ENCODE assay signal across 10 cellular contexts in genomic region chr1:221620437-221621384, GRCh38.
A peak's percentile ranks its signal among the peaks of the same experiment; 100 is the strongest.
DNase-seq lines count a peak whose midpoint lies in the region; ATAC-seq lines count a peak whose summit lies in the region.
"Had no signal": no experiment of that assay in that cellular context is flagged by ENCODE, and none has a peak within 500 bp of the region (broad histone marks: within the 10 kb centered on the region; RNA-seq: fewer than 3 reads in every experiment).

No MANE protein-coding gene starts in this region.

- H3K9ac ChIP-seq in neuronal stem cell (ENCODE audit: low read depth, low read length, poor library complexity): no peak overlapping the region

- H3K4ac ChIP-seq in neuronal stem cell (ENCODE audit: low read length): no peak overlapping the region

- no peak overlapping the region for H4K91ac ChIP-seq in neuronal stem cell (ENCODE audit: low read depth, low read length, poor library complexity)

- H3K27ac ChIP-seq in neuronal stem cell (replicated peaks; ENCODE audit: low read length): no peak overlapping the region
- H3K27ac ChIP-seq: cardiac muscle cell, pancreas had no signal

- DNase-seq in HCEC 1CT (peak; percentile 3), NCI-H2029 treated with DMSO at 0.1 percent for 48 hours (lab: John Stamatoyannopoulos, UW) (peak; percentile 83), astrocyte of the hippocampus (ENCODE audit: low read depth, low spot score) (peak; percentile 9), mucosa of gallbladder (ENCODE audit: low spot score) (peak; percentile 43), neuronal stem cell (ENCODE audit: low spot score) (no peak)
- DNase-seq: left cardiac atrium, pancreas had no signal

- H2BK5ac ChIP-seq in neuronal stem cell (ENCODE audit: low read length): no peak overlapping the region

- H3K14ac ChIP-seq in neuronal stem cell (ENCODE audit: low read length): no peak overlapping the region

- no peaks in the 10 kb centered on the region for H3K9me3 ChIP-seq in neuronal stem cell (replicated peaks in 1 of 2; ENCODE audit: control insufficient read depth in 2 of 2, insufficient read depth in 1 of 2, low read depth in 1 of 2, low read length in 2 of 2)
- H3K9me3 ChIP-seq: pancreas had no signal

- ATAC-seq in GM21576 (IDR thresholded peaks at IDR 0.05; ENCODE audit: unreplicated experiment) (no peak), HG03457 (IDR thresholded peaks at IDR 0.05; ENCODE audit: unreplicated experiment) (no peak)
- ATAC-seq: left cardiac atrium had no signal

- H2BK15ac ChIP-seq in neuronal stem cell (ENCODE audit: low read length): no peak overlapping the region

- H3K36me3 ChIP-seq in neuronal stem cell (replicated peaks in 1 of 2; ENCODE audit: control insufficient read depth in 2 of 2, insufficient read depth in 2 of 2, low read length in 2 of 2): no peaks in the 10 kb centered on the region
- H3K36me3 ChIP-seq: cardiac muscle cell, pancreas had no signal

- H2BK120ac ChIP-seq in neuronal stem cell (ENCODE audit: low read depth, low read length): no peak overlapping the region

- no peak overlapping the region for H4K8ac ChIP-seq in neuronal stem cell (ENCODE audit: low read depth, low read length)

- H3K18ac ChIP-seq in neuronal stem cell (ENCODE audit: low read length): no peak overlapping the region

- no peaks in the 10 kb centered on the region for H3K27me3 ChIP-seq in neuronal stem cell (ENCODE audit: control insufficient read depth in 3 of 3, insufficient read depth in 3 of 3, low read depth in 1 of 3, low read length in 3 of 3)
- H3K27me3 ChIP-seq: cardiac muscle cell, pancreas had no signal

- H3K4me1 ChIP-seq in neuronal stem cell (ENCODE audit: control insufficient read depth in 2 of 2, insufficient read depth in 1 of 2, low read depth in 1 of 2, low read length in 2 of 2): no peaks in the 10 kb centered on the region
- H3K4me1 ChIP-seq: pancreas had no signal

- no peak overlapping the region for H3K4me2 ChIP-seq in neuronal stem cell (ENCODE audit: insufficient read depth, low read length, poor library complexity, severe bottlenecking)

- WGBS in neuronal stem cell (ENCODE audit: extremely low coverage in 2 of 2, insufficient read length in 2 of 2, insufficient replicate concordance in 1 of 2), 2 donors: no CpG with 5 or more reads among the region's 5 CpGs

- H2AK5ac ChIP-seq in neuronal stem cell (ENCODE audit: low read depth, low read length): no peak overlapping the region

- no peak overlapping the region for H2BK12ac ChIP-seq in neuronal stem cell (ENCODE audit: low read length)

- no peak overlapping the region for H2AFZ ChIP-seq in neuronal stem cell (ENCODE audit: low read length)

- no peak overlapping the region for H3K4me3 ChIP-seq in neuronal stem cell (ENCODE audit: low read length in 2 of 2)
- H3K4me3 ChIP-seq: cardiac muscle cell, pancreas had no signal

- H3K79me1 ChIP-seq in neuronal stem cell (ENCODE audit: low read depth, low read length): no peaks in the 10 kb centered on the region

- no peak overlapping the region for H3K23ac ChIP-seq in neuronal stem cell (ENCODE audit: low read depth, low read length, poor library complexity)
